ENCODE assay signal across 1 cellular context in genomic region chr20:25223179-25223661, GRCh38.
TF ChIP-seq lines count a peak whose summit lies in the region.

No MANE protein-coding gene starts in this region.

TF ChIP-seq in HCT116, 20 proteins besides CTCF, POLR2A, EP300 and RAD21 (continued from another document):
- TF ChIP-seq, protein P1, sequence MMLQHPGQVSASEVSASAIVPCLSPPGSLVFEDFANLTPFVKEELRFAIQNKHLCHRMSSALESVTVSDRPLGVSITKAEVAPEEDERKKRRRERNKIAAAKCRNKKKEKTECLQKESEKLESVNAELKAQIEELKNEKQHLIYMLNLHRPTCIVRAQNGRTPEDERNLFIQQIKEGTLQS (IDR thresholded peaks at IDR 0.05): no peak
- TF ChIP-seq ZBTB33 (IDR thresholded peaks at IDR 0.05; ENCODE audit: extremely low read depth, insufficient replicate concordance, low read length): no peak
- no peak; the same call in 1 of the 2 replicates for TF ChIP-seq MAX (IDR thresholded peaks at IDR 0.05)
- TF ChIP-seq CBX3 (IDR thresholded peaks at IDR 0.05; ENCODE audit: low read depth): no peak
- TF ChIP-seq SIN3A (IDR thresholded peaks at IDR 0.05; ENCODE audit: low read depth): no peak
